In genomic region chr16:23524001-23524400, GRCh38 we compare ENCODE assay signal across 16 cellular contexts.
"Had no signal": no experiment of that assay in that cellular context is flagged by ENCODE, and none has a peak within 500 bp of the region (broad histone marks: within the 10 kb centered on the region; RNA-seq: fewer than 3 reads in every experiment).

No MANE protein-coding gene starts in this region.

- H3K4me3 ChIP-seq: esophagus squamous epithelium, lower lobe of right lung, prostate gland, right atrium auricular region, stomach, testis, upper lobe of left lung had no signal

- H3K9me3 ChIP-seq: esophagus squamous epithelium, lower lobe of right lung, prostate gland, right atrium auricular region, stomach, testis, upper lobe of left lung had no signal

- H3K27me3 ChIP-seq: esophagus squamous epithelium, right atrium auricular region, stomach, testis, upper lobe of left lung had no signal

- H3K27ac Mint-ChIP-seq: activated naive CD8-positive, alpha-beta T cell had no signal

- DNase-seq: activated CD4-positive, alpha-beta T cell treated with anti-CD3 and anti-CD28 coated beads for 1 hour; activated CD8-positive, alpha-beta memory T cell treated with anti-CD3 and anti-CD28 coated beads for 24 hours; activated gamma-delta T cell; effector CD8-positive, alpha-beta T cell; esophagus squamous epithelium; hippocampal formation; left colon; lower lobe of right lung; stomach; T1000; testis; upper lobe of left lung had no signal

- H3K4me3 Mint-ChIP-seq: activated naive CD8-positive, alpha-beta T cell had no signal

- H3K27me3 Mint-ChIP-seq: activated naive CD8-positive, alpha-beta T cell had no signal

- ATAC-seq: left colon had no signal

- H3K27ac ChIP-seq: esophagus squamous epithelium, prostate gland, right atrium auricular region, stomach, testis, VCaP had no signal

- H3K4me1 ChIP-seq: esophagus squamous epithelium, lower lobe of right lung, prostate gland, right atrium auricular region, stomach, testis had no signal
